In the genomic region with DNA sequence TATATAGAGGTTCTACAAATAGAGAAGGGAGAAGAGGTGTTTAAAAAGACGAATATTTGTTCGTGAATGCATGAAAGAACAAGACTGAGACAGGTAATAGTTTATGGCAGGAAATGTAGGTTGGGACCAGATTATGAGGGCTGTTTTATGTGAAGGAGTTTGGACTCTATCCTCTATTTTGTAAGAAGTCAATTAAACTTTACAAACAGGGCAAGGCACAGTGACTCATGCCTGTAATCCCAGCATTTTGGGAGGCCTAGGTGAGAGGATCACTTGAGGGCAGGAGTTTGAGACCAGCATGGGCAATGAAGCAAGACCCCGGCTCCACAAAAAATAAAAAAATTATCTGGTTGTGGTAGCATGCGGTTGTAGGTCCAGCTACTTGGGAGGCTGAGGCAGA, we compare ENCODE assay signal across 29 cellular contexts.
"Had no signal": no experiment of that assay in that cellular context is flagged by ENCODE, and none has a peak within 500 bp of the region (broad histone marks: within the 10 kb centered on the region; RNA-seq: fewer than 3 reads in every experiment).

No MANE protein-coding gene starts in this region.

- H3K9me3 Mint-ChIP-seq: activated CD4-positive, alpha-beta memory T cell treated with anti-CD3 and anti-CD28 coated beads, Interleukin-2, amount 10 ng/mL, durations not matched to agents 7 days and 5 days; activated naive CD8-positive, alpha-beta T cell treated with anti-CD3 and anti-CD28 coated beads, Interleukin-2, amount 50 U/mL, for 24 hours; dendritic cell treated with granulocyte-macrophage colony-stimulating factor and Interleukin-4, amounts not matched to agents 40 ng/mL and 50 ng/mL, for 4 days; naive thymus-derived CD4-positive, alpha-beta T cell; neural crest cell; T-helper 1 cell treated with Interleukin-12 subunit alpha and Interleukin-12 subunit beta and Interleukin-4 antibody, amounts not matched to agents 30 μg/mL and 1 μg/mL, for 36 hours had no signal

- H3K4me1 ChIP-seq: lower lobe of right lung had no signal

- H3K9me3 ChIP-seq: lower lobe of right lung, spleen, thyroid gland had no signal

- H3K36me3 ChIP-seq: thyroid gland had no signal

- DNase-seq: activated CD4-positive, alpha-beta memory T cell treated with anti-CD3 and anti-CD28 coated beads, Interleukin-2, amount 10 ng/mL, durations not matched to agents 7 days and 5 days; activated CD4-positive, alpha-beta T cell treated with anti-CD3 and anti-CD28 coated beads for 48 hours; activated CD8-positive, alpha-beta memory T cell treated with anti-CD3 and anti-CD28 coated beads, Interleukin-2, amount 10 ng/mL, durations not matched to agents 7 days and 5 days; activated gamma-delta T cell; activated naive CD4-positive, alpha-beta T cell treated with anti-CD3 and anti-CD28 coated beads, Interleukin-2, amount 50 U/mL, for 16 hours; activated naive CD8-positive, alpha-beta T cell treated with anti-CD3 and anti-CD28 coated beads, Interleukin-2, amount 50 U/mL, for 24 hours; activated T-cell treated with anti-CD3 and anti-CD28 coated beads for 4 hours; effector CD4-positive, alpha-beta T cell; foreskin melanocyte; glutamatergic neuron; hippocampal formation; left cardiac atrium; lower lobe of right lung; mesendoderm; naive thymus-derived CD4-positive, alpha-beta T cell; retina; spleen; stimulated activated CD4-positive, alpha-beta T cell treated with anti-CD3 and anti-CD28 coated beads, Interleukin-4, amount 100 ng/mL, for 1 hour; stimulated activated naive CD8-positive, alpha-beta T cell treated with anti-CD3 and anti-CD28 coated beads, Interleukin-15, Interleukin-2, amounts not matched to agents 100 U/mL and 50 U/mL, for 24 hours; T1000; thyroid gland had no signal

- H3K4me3 Mint-ChIP-seq: activated CD4-positive, alpha-beta memory T cell treated with anti-CD3 and anti-CD28 coated beads, Interleukin-2, amount 10 ng/mL, durations not matched to agents 7 days and 5 days; activated CD8-positive, alpha-beta memory T cell treated with anti-CD3 and anti-CD28 coated beads, Interleukin-2, amount 10 ng/mL, durations not matched to agents 7 days and 5 days; activated naive CD8-positive, alpha-beta T cell treated with anti-CD3 and anti-CD28 coated beads, Interleukin-2, amount 50 U/mL, for 24 hours; dendritic cell treated with granulocyte-macrophage colony-stimulating factor and Interleukin-4, amounts not matched to agents 40 ng/mL and 50 ng/mL, for 4 days; naive thymus-derived CD4-positive, alpha-beta T cell; neural crest cell; T-helper 1 cell treated with Interleukin-12 subunit alpha and Interleukin-12 subunit beta and Interleukin-4 antibody, amounts not matched to agents 30 μg/mL and 1 μg/mL, for 36 hours had no signal

- ATAC-seq: activated CD8-positive, alpha-beta memory T cell treated with anti-CD3 and anti-CD28 coated beads, Interleukin-2, amount 10 ng/mL, durations not matched to agents 7 days and 5 days; activated naive CD8-positive, alpha-beta T cell treated with anti-CD3 and anti-CD28 coated beads, Interleukin-2, amount 50 U/mL, for 24 hours; esophagus mucosa; left cardiac atrium; lower lobe of right lung; naive thymus-derived CD4-positive, alpha-beta T cell; stimulated activated naive CD8-positive, alpha-beta T cell treated with anti-CD3 and anti-CD28 coated beads, Interleukin-15, Interleukin-2, amounts not matched to agents 100 U/mL and 50 U/mL, for 24 hours had no signal

- H3K27ac ChIP-seq: cardiac muscle cell, lower lobe of right lung, spleen, thyroid gland had no signal

- H3K27me3 Mint-ChIP-seq: activated CD4-positive, alpha-beta memory T cell treated with anti-CD3 and anti-CD28 coated beads, Interleukin-2, amount 10 ng/mL, durations not matched to agents 7 days and 5 days; activated CD8-positive, alpha-beta memory T cell treated with anti-CD3 and anti-CD28 coated beads, Interleukin-2, amount 10 ng/mL, durations not matched to agents 7 days and 5 days; activated naive CD8-positive, alpha-beta T cell treated with anti-CD3 and anti-CD28 coated beads, Interleukin-2, amount 50 U/mL, for 24 hours; dendritic cell treated with granulocyte-macrophage colony-stimulating factor and Interleukin-4, amounts not matched to agents 40 ng/mL and 50 ng/mL, for 4 days; naive thymus-derived CD4-positive, alpha-beta T cell; progenitor cell of endocrine pancreas had no signal

- H3K27me3 ChIP-seq: cardiac muscle cell, spleen, thyroid gland had no signal

- H3K27ac Mint-ChIP-seq: activated CD4-positive, alpha-beta memory T cell treated with anti-CD3 and anti-CD28 coated beads, Interleukin-2, amount 10 ng/mL, durations not matched to agents 7 days and 5 days; activated CD8-positive, alpha-beta memory T cell treated with anti-CD3 and anti-CD28 coated beads, Interleukin-2, amount 10 ng/mL, durations not matched to agents 7 days and 5 days; activated naive CD8-positive, alpha-beta T cell treated with anti-CD3 and anti-CD28 coated beads, Interleukin-2, amount 50 U/mL, for 24 hours; dendritic cell treated with granulocyte-macrophage colony-stimulating factor and Interleukin-4, amounts not matched to agents 40 ng/mL and 50 ng/mL, for 4 days; progenitor cell of endocrine pancreas; T-helper 1 cell treated with Interleukin-12 subunit alpha and Interleukin-12 subunit beta and Interleukin-4 antibody, amounts not matched to agents 30 μg/mL and 1 μg/mL, for 36 hours had no signal

- FAIRE-seq: islet of Langerhans, urothelium cell line had no signal

- H3K4me3 ChIP-seq: cardiac muscle cell, lower lobe of right lung, spleen, thyroid gland had no signal
